In genomic region chrX:71611756-71612155, GRCh38 we compare ENCODE assay signal across 8 cellular contexts. TPM values are rescaled to one million over a fixed set of nuclear protein-coding genes. Genes with fewer than 3 reads are reported as not detected.
"Had no signal": no experiment of that assay in that cellular context is flagged by ENCODE, and none has a peak within 500 bp of the region (broad histone marks: within the 10 kb centered on the region; RNA-seq: fewer than 3 reads in every experiment).

No MANE protein-coding gene starts in this region.

RNA-seq across cellular contexts. Expression of gene CXCR3, which starts 6.6 kb away (rescaled TPM):
- total RNA-seq: LHCN-M2, MCF 10A, NCI-H460, OCI-LY7, PC-9, RPMI7951, SJCRH30, SK-MEL-5 had no signal
